Comparison of ENCODE assay signal across 22 cellular contexts in genomic region chr1:203807211-203807610, GRCh38. TPM values are rescaled to one million over a fixed set of nuclear protein-coding genes. Genes with fewer than 3 reads are reported as not detected.
DNase-seq lines count a peak whose midpoint lies in the region; ATAC-seq, FAIRE-seq and TF ChIP-seq lines count a peak whose summit lies in the region.
"Had no signal": no experiment of that assay in that cellular context is flagged by ENCODE, and none has a peak within 500 bp of the region (broad histone marks: within the 10 kb centered on the region; RNA-seq: fewer than 3 reads in every experiment).

No MANE protein-coding gene starts in this region.

- H3K4me2 ChIP-seq in neural progenitor cell: no peak overlapping the region
- H3K4me2 ChIP-seq: KMS-11 had no signal

- peaks cover 12% of the 10 kb centered on the region for H3K36me3 ChIP-seq in neural progenitor cell

- no peaks in the 10 kb centered on the region for H3K9me3 ChIP-seq in neural progenitor cell (ENCODE audit: low read depth)
- H3K9me3 ChIP-seq: neutrophil, Peyer's patch, testis had no signal

- no peak overlapping the region for H2AFZ ChIP-seq in neural progenitor cell (replicated peaks)

- H3K27ac Mint-ChIP-seq in chondrocyte (ENCODE audit: unreplicated experiment) (peak overlapping the region; percentile 84), neural progenitor cell (no peak overlapping the region)
- H3K27ac Mint-ChIP-seq: memory B cell had no signal

- no peak overlapping the region for H3K9ac ChIP-seq in neural progenitor cell
- H3K9ac ChIP-seq: KMS-11 had no signal

- H3K79me2 ChIP-seq in neural progenitor cell (ENCODE audit: low read depth): peaks cover 98% of the 10 kb centered on the region

- DNase-seq in AG20443 (ENCODE audit: low spot score) (peak; percentile 51), LHCN-M2 (ENCODE audit: low read depth) (peak; percentile 97), chondrocyte (ENCODE audit: low spot score) (no peak), neural progenitor cell (ENCODE audit: low spot score) (no peak), frontal cortex (ENCODE audit: low spot score in 2 of 2) (no peak)
- DNase-seq: activated CD4-positive, CD25-positive, alpha-beta regulatory T cell; C1 segment of cervical spinal cord; foreskin melanocyte; NCI-H1694 treated with DMSO at 0.1 percent for 48 hours; NCI-H524 treated with DMSO at 0.1 percent for 48 hours; Peyer's patch; stimulated activated CD4-positive, alpha-beta T cell treated with anti-CD3 and anti-CD28 coated beads, Interleukin-12 subunit alpha, Interleukin-12 subunit beta, amount 100 ng/mL, for 4 hours; testis had no signal

- H3K36me3 Mint-ChIP-seq in chondrocyte (ENCODE audit: low read depth): peaks cover 25% of the 10 kb centered on the region
- peaks cover 49% of the 10 kb centered on the region for H3K36me3 Mint-ChIP-seq in neural progenitor cell

- TF ChIP-seq CTCF in chondrocyte (IDR thresholded peaks at IDR 0.05) (no peak), neural progenitor cell (IDR thresholded peaks at IDR 0.05) (no peak)

- H3K4me3 Mint-ChIP-seq in chondrocyte (ENCODE audit: unreplicated experiment): no peak overlapping the region
- no peak overlapping the region for H3K4me3 Mint-ChIP-seq in neural progenitor cell
- H3K4me3 Mint-ChIP-seq: activated naive CD8-positive, alpha-beta T cell; memory B cell had no signal

- ATAC-seq in GM21825 (IDR thresholded peaks at IDR 0.05; ENCODE audit: unreplicated experiment): no peak
- ATAC-seq in GM21367 (IDR thresholded peaks at IDR 0.05; ENCODE audit: unreplicated experiment): no peak
- no peak for ATAC-seq in GM21515 (IDR thresholded peaks at IDR 0.05; ENCODE audit: unreplicated experiment)

- no peak for FAIRE-seq in frontal cortex (lab: Jason Lieb, UNC)
- FAIRE-seq: GM19239 had no signal

- H3K4me1 Mint-ChIP-seq in chondrocyte (ENCODE audit: low read depth): peaks cover 53% of the 10 kb centered on the region
- H3K4me1 Mint-ChIP-seq in neural progenitor cell: no peaks in the 10 kb centered on the region

- no peaks in the 10 kb centered on the region for H3F3A ChIP-seq in neural progenitor cell (ENCODE audit: low read depth)

- no peak overlapping the region for H3K4me3 ChIP-seq in neural progenitor cell
- H3K4me3 ChIP-seq: Peyer's patch, testis had no signal

- peaks cover 36% of the 10 kb centered on the region for H4K20me1 ChIP-seq in neural progenitor cell (ENCODE audit: low read depth)

- H3K27ac ChIP-seq in neural progenitor cell: peak overlapping the region; percentile 3
- H3K27ac ChIP-seq: KMS-11, neutrophil, Peyer's patch, testis had no signal

- no peaks in the 10 kb centered on the region for H3K9me3 Mint-ChIP-seq in chondrocyte (ENCODE audit: low read depth)
- H3K9me3 Mint-ChIP-seq in neural progenitor cell: peaks cover 12% of the 10 kb centered on the region
- H3K9me3 Mint-ChIP-seq: memory B cell had no signal

- H3K4me1 ChIP-seq in neural progenitor cell: no peaks in the 10 kb centered on the region

- no peaks in the 10 kb centered on the region for H3K27me3 ChIP-seq in neural progenitor cell
- H3K27me3 ChIP-seq: neutrophil, Peyer's patch, testis had no signal

- H3K27me3 Mint-ChIP-seq in chondrocyte (ENCODE audit: low read depth) (no peaks in the 10 kb centered on the region), neural progenitor cell (ENCODE audit: insufficient read depth, low read depth) (peaks cover 4% of the 10 kb centered on the region)
- H3K27me3 Mint-ChIP-seq: activated naive CD8-positive, alpha-beta T cell; memory B cell had no signal

RNA-seq across cellular contexts. Expression of gene ZBED6, which starts 11.8 kb away (rescaled TPM):
- total RNA-seq in LHCN-M2 (2014; rRNA removed) (8.2 and 10.5 TPM in 2 replicates), chondrocyte (38.7 to 48.3 TPM (median 40.3 TPM) in 3 replicates), neural progenitor cell (ENCODE audit: low replicate concordance) (6.9 and 10.3 TPM in 2 replicates), frontal cortex (4.5 TPM)
- polyA plus RNA-seq in LHCN-M2 (2012): 2.1 TPM

RNA-seq across cellular contexts. Expression of gene ZC3H11A, which starts 11.8 kb away (rescaled TPM):
- total RNA-seq in LHCN-M2 (2014; rRNA removed): 60.5 and 68.9 TPM in 2 replicates
- polyA plus RNA-seq in LHCN-M2 (2012): 20.5 TPM
- total RNA-seq in chondrocyte: 80.8 to 86.0 TPM (median 80.9 TPM) in 3 replicates
- 113 and 142 TPM in 2 replicates for total RNA-seq in neural progenitor cell (ENCODE audit: low replicate concordance)
- 65.2 TPM for total RNA-seq in frontal cortex

RNA-seq across cellular contexts. Expression of gene LAX1, which starts 42.2 kb away (rescaled TPM):
- total RNA-seq in LHCN-M2 (2014; rRNA removed): not detected in 2 replicates
- polyA plus RNA-seq in LHCN-M2 (2012): not detected
- 0.07 TPM in 1 of 3 replicates, not detected in the others for total RNA-seq in chondrocyte
- not detected in 2 replicates for total RNA-seq in neural progenitor cell (ENCODE audit: low replicate concordance)
- total RNA-seq in frontal cortex: not detected
- total RNA-seq: G401 had no signal

RNA-seq across cellular contexts. Expression of gene SNRPE, which starts 54.2 kb away (rescaled TPM):
- total RNA-seq in LHCN-M2 (2014; rRNA removed) (56.7 and 59.2 TPM in 2 replicates), chondrocyte (69.5 to 86.0 TPM (median 73.0 TPM) in 3 replicates), neural progenitor cell (ENCODE audit: low replicate concordance) (239 and 430 TPM in 2 replicates), frontal cortex (61.1 TPM)
- 197 TPM for polyA plus RNA-seq in LHCN-M2 (2012)

Comparison
In these comparisons a context has a peak if more than half of its experiments do, and no peak if none do; other contexts are left out.
1. DNase-seq: peak in AG20443 (single experiment) and LHCN-M2 (single experiment); none in chondrocyte (single experiment), neural progenitor cell (single experiment) and frontal cortex (0 of 2).